Comparison of ENCODE assay signal across 1 cellular context in genomic region chr19:13865243-13865577, GRCh38.
TF ChIP-seq lines count a peak whose summit lies in the region.

No MANE protein-coding gene starts in this region.

TF ChIP-seq in endothelial cell of umbilical vein, 7 proteins besides CTCF, POLR2A, EP300 and RAD21 (continued from another document):
- TF ChIP-seq JUN (IDR thresholded peaks at IDR 0.05; ENCODE audit: borderline replicate concordance, insufficient read depth, insufficient read length, low read depth) (no peak), POLR2AphosphoS5 (IDR thresholded peaks at IDR 0.05; ENCODE audit: insufficient read depth, low read depth, low read length) (no peak), FOS (IDR thresholded peaks at IDR 0.05; ENCODE audit: borderline replicate concordance, insufficient read depth, low read length) (no peak), EZH2 (IDR thresholded peaks at IDR 0.05; ENCODE audit: borderline replicate concordance, low read depth, low read length, severe bottlenecking) (no peak), MYC (IDR thresholded peaks at IDR 0.05; ENCODE audit: low read depth, low read length) (no peak)
